1 cellular context compared by ENCODE assay signal in genomic region chr1:160429702-160430535, GRCh38.
TF ChIP-seq lines count a peak whose summit lies in the region.

No MANE protein-coding gene starts in this region.

TF ChIP-seq in WTC11, 78 proteins besides CTCF, POLR2A, EP300 and RAD21 (continued from another document):
- TF ChIP-seq ATF2 (CRISPR knock-in tag; IDR thresholded peaks at IDR 0.05; ENCODE audit: borderline replicate concordance, low read depth) (no peak), ZNF512 (CRISPR knock-in tag; IDR thresholded peaks at IDR 0.05; ENCODE audit: borderline replicate concordance) (no peak), OVOL2 (CRISPR knock-in tag; IDR thresholded peaks at IDR 0.05; ENCODE audit: borderline replicate concordance) (no peak), MAX (CRISPR knock-in tag; IDR thresholded peaks at IDR 0.05) (no peak), AFF4 (CRISPR knock-in tag; IDR thresholded peaks at IDR 0.05; ENCODE audit: borderline replicate concordance) (no peak), ZNF532 (CRISPR knock-in tag; IDR thresholded peaks at IDR 0.05; ENCODE audit: borderline replicate concordance) (no peak), NFE2L1 (CRISPR knock-in tag; IDR thresholded peaks at IDR 0.05) (no peak), GTF2I (CRISPR knock-in tag; conservative IDR thresholded peaks at IDR 0.05) (no peak), SMAD4 (CRISPR knock-in tag; IDR thresholded peaks at IDR 0.05) (no peak), ZNF281 (CRISPR knock-in tag; IDR thresholded peaks at IDR 0.05) (no peak)
